12 cellular contexts compared by ENCODE assay signal in genomic region chr2:216149741-216150140, GRCh38. TPM values are rescaled to one million over a fixed set of nuclear protein-coding genes. Genes with fewer than 3 reads are reported as not detected.
DNase-seq lines count a peak whose midpoint lies in the region; ATAC-seq and TF ChIP-seq lines count a peak whose summit lies in the region.
"Had no signal": no experiment of that assay in that cellular context is flagged by ENCODE, and none has a peak within 500 bp of the region (broad histone marks: within the 10 kb centered on the region; RNA-seq: fewer than 3 reads in every experiment).

No MANE protein-coding gene starts in this region.

- H3K27ac Mint-ChIP-seq in HFFc6: peak overlapping the region; percentile 76
- H3K27ac Mint-ChIP-seq in activated naive CD8-positive, alpha-beta T cell treated with anti-CD3 and anti-CD28 coated beads for 36 hours: peak overlapping the region; percentile 26

- no peaks in the 10 kb centered on the region for H3K9me3 Mint-ChIP-seq in HFFc6
- H3K9me3 Mint-ChIP-seq in activated naive CD8-positive, alpha-beta T cell treated with anti-CD3 and anti-CD28 coated beads for 36 hours: no peaks in the 10 kb centered on the region
- H3K9me3 Mint-ChIP-seq: immature natural killer cell, nephron progenitor cell had no signal

- ATAC-seq in HG02798 (IDR thresholded peaks at IDR 0.05; ENCODE audit: poor library complexity, unreplicated experiment): no peak

- H3K36me3 Mint-ChIP-seq in HFFc6 (ENCODE audit: low read depth): peaks cover 54% of the 10 kb centered on the region
- peaks cover 46% of the 10 kb centered on the region for H3K36me3 Mint-ChIP-seq in activated naive CD8-positive, alpha-beta T cell treated with anti-CD3 and anti-CD28 coated beads for 36 hours

- peaks cover 4% of the 10 kb centered on the region for H3K27me3 Mint-ChIP-seq in HFFc6 (ENCODE audit: insufficient read depth)
- H3K27me3 Mint-ChIP-seq in activated naive CD8-positive, alpha-beta T cell treated with anti-CD3 and anti-CD28 coated beads for 36 hours: no peaks in the 10 kb centered on the region

- peaks cover 58% of the 10 kb centered on the region for H3K4me1 Mint-ChIP-seq in HFFc6 (ENCODE audit: low read depth)
- H3K4me1 Mint-ChIP-seq in activated naive CD8-positive, alpha-beta T cell treated with anti-CD3 and anti-CD28 coated beads for 36 hours: peaks cover 33% of the 10 kb centered on the region
- H3K4me1 Mint-ChIP-seq: nephron progenitor cell had no signal

- TF ChIP-seq CTCF in HFFc6 (IDR thresholded peaks at IDR 0.05): no peak

- DNase-seq in EH (ENCODE audit: low read depth) (peak; percentile 13), HFFc6 (peak; percentile 42), iris pigment epithelial cell (ENCODE audit: low read depth) (peak; percentile 83), globus pallidus (ENCODE audit: low spot score) (no peak), NCI-H526 (lab: John Stamatoyannopoulos, UW) (no peak)
- no peak for DNase-seq in activated naive CD8-positive, alpha-beta T cell treated with anti-CD3 and anti-CD28 coated beads for 36 hours
- DNase-seq: glutamatergic neuron, immature natural killer cell, NCI-H187 treated with DMSO at 0.1 percent for 48 hours, NCI-H524, nephron progenitor cell had no signal

- H3K4me3 Mint-ChIP-seq in HFFc6: no peak overlapping the region; the same call in 1 of the 2 replicates
- no peak overlapping the region for H3K4me3 Mint-ChIP-seq in activated naive CD8-positive, alpha-beta T cell treated with anti-CD3 and anti-CD28 coated beads for 36 hours
- H3K4me3 Mint-ChIP-seq: immature natural killer cell, nephron progenitor cell had no signal

RNA-seq across cellular contexts. Expression of gene XRCC5, which starts 40.6 kb away (rescaled TPM):
- 100 to 1,000 TPM; 291 to 372 (median 352) TPM for total RNA-seq in HFFc6 (2021; fragmentation: NEBNext Ultra II Directional; extraction: Animal tissue kit (Norgen Biotek cat#: 25700))
- 100 to 1,000 TPM; 585 to 614 TPM for total RNA-seq in activated naive CD8-positive, alpha-beta T cell treated with anti-CD3 and anti-CD28 coated beads for 36 hours

Comparison
In these comparisons a context has a peak if more than half of its experiments do, and no peak if none do; other contexts are left out.
1. DNase-seq: peak in EH (single experiment), HFFc6 (single experiment) and iris pigment epithelial cell (single experiment); none in activated naive CD8-positive, alpha-beta T cell treated with anti-CD3 and anti-CD28 coated beads for 36 hours (single experiment), globus pallidus (single experiment) and NCI-H526 (0 of 2).